Comparison of ENCODE assay signal across 1 cellular context in the genomic region with DNA sequence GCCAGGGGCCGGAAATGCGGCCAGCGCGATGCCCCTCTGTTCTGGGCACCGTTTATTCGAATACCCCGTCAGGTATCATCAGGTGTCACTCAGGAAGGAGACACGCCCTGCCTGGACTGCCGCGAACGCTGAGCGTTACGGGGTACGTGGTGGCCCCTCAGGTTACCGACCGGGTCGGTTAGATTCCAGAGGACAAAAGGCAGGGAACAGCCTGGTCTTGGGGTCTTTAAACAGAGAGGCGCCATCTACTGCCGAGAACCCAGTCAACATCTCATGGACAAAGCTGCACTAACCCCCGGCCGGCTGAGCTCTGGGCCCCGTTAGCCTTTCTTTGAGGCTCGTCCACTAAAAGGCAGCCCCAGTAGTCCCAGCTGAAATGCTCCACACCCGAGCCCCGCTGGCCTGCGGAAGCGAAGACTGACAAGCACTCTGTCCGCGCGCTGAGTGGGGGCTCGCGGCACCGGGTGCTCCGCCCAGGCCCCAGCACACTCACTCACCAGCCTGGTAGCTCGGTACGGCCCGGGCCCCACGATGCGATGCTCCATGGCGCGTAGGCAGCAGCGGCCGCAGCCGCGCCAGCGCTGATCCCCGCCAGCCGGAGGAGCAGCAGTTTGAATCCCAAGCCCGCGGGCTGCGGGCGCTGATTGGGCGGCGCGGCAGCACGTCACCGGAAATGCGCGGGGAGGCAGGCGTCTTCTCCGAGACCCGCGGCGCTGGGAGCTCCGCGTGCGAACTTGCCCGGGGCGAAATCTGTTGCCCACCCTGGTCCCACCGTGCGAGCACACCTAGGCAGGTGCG.
TF ChIP-seq lines count a peak whose summit lies in the region.

A gene with protein sequence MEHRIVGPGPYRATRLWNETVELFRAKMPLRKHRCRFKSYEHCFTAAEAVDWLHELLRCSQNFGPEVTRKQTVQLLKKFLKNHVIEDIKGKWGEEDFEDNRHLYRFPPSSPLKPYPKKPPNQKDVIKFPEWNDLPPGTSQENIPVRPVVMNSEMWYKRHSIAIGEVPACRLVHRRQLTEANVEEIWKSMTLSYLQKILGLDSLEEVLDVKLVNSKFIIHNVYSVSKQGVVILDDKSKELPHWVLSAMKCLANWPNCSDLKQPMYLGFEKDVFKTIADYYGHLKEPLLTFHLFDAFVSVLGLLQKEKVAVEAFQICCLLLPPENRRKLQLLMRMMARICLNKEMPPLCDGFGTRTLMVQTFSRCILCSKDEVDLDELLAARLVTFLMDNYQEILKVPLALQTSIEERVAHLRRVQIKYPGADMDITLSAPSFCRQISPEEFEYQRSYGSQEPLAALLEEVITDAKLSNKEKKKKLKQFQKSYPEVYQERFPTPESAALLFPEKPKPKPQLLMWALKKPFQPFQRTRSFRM (minus strand): TSS at position 618 of the 798 bp plus-strand sequence. CDS start 73 bp downstream, at position 545.

TF ChIP-seq in K562, 482 proteins besides CTCF, POLR2A, EP300 and RAD21 (continued from another document and continues in another):
- TF ChIP-seq, protein P1, sequence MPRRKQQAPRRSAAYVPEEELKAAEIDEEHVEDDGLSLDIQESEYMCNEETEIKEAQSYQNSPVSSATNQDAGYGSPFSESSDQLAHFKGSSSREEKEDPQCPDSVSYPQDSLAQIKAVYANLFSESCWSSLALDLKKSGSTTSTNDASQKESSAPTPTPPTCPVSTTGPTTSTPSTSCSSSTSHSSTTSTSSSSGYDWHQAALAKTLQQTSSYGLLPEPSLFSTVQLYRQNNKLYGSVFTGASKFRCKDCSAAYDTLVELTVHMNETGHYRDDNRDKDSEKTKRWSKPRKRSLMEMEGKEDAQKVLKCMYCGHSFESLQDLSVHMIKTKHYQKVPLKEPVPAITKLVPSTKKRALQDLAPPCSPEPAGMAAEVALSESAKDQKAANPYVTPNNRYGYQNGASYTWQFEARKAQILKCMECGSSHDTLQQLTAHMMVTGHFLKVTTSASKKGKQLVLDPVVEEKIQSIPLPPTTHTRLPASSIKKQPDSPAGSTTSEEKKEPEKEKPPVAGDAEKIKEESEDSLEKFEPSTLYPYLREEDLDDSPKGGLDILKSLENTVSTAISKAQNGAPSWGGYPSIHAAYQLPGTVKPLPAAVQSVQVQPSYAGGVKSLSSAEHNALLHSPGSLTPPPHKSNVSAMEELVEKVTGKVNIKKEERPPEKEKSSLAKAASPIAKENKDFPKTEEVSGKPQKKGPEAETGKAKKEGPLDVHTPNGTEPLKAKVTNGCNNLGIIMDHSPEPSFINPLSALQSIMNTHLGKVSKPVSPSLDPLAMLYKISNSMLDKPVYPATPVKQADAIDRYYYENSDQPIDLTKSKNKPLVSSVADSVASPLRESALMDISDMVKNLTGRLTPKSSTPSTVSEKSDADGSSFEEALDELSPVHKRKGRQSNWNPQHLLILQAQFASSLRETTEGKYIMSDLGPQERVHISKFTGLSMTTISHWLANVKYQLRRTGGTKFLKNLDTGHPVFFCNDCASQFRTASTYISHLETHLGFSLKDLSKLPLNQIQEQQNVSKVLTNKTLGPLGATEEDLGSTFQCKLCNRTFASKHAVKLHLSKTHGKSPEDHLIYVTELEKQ (CRISPR knock-in tag; IDR thresholded peaks at IDR 0.05): no peak
- TF ChIP-seq, protein P2, sequence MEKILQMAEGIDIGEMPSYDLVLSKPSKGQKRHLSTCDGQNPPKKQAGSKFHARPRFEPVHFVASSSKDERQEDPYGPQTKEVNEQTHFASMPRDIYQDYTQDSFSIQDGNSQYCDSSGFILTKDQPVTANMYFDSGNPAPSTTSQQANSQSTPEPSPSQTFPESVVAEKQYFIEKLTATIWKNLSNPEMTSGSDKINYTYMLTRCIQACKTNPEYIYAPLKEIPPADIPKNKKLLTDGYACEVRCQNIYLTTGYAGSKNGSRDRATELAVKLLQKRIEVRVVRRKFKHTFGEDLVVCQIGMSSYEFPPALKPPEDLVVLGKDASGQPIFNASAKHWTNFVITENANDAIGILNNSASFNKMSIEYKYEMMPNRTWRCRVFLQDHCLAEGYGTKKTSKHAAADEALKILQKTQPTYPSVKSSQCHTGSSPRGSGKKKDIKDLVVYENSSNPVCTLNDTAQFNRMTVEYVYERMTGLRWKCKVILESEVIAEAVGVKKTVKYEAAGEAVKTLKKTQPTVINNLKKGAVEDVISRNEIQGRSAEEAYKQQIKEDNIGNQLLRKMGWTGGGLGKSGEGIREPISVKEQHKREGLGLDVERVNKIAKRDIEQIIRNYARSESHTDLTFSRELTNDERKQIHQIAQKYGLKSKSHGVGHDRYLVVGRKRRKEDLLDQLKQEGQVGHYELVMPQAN (IDR thresholded peaks at IDR 0.05; ENCODE audit: borderline replicate concordance): 0 out of 2 replicates have a peak, but pooled peaks have one; percentile 64
- TF ChIP-seq TAL1 (IDR thresholded peaks at IDR 0.05) (no peak), RNF2 (IDR thresholded peaks at IDR 0.05) (peak; percentile 69), ESRRA (IDR thresholded peaks at IDR 0.05; ENCODE audit: borderline replicate concordance, low read depth) (no peak), RUNX1 (IDR thresholded peaks at IDR 0.05; ENCODE audit: low read depth) (no peak), NR2C2 (CRISPR knock-in tag; IDR thresholded peaks at IDR 0.05) (peak; percentile 47; the same call in 1 of the 2 replicates), NR2C2 (tag; IDR thresholded peaks at IDR 0.05) (no peak), ZNF668 (CRISPR knock-in tag; IDR thresholded peaks at IDR 0.05) (no peak), STAG1 (CRISPR knock-in tag; IDR thresholded peaks at IDR 0.05; ENCODE audit: borderline replicate concordance) (no peak), CEBPG (CRISPR knock-in tag; IDR thresholded peaks at IDR 0.05) (no peak), CEBPG (tag; conservative IDR thresholded peaks at IDR 0.05 in 1 of 2, IDR thresholded peaks at IDR 0.05 in 1 of 2) (no peak), MTA2 (IDR thresholded peaks at IDR 0.05; ENCODE audit: low read depth) (no peak), ZNF274 (IDR thresholded peaks at IDR 0.05; ENCODE audit: borderline replicate concordance, low read depth, low read length) (no peak), MEF2A (IDR thresholded peaks at IDR 0.05; ENCODE audit: control insufficient read depth, low read depth, low read length) (no peak)
- TF ChIP-seq, protein P3, sequence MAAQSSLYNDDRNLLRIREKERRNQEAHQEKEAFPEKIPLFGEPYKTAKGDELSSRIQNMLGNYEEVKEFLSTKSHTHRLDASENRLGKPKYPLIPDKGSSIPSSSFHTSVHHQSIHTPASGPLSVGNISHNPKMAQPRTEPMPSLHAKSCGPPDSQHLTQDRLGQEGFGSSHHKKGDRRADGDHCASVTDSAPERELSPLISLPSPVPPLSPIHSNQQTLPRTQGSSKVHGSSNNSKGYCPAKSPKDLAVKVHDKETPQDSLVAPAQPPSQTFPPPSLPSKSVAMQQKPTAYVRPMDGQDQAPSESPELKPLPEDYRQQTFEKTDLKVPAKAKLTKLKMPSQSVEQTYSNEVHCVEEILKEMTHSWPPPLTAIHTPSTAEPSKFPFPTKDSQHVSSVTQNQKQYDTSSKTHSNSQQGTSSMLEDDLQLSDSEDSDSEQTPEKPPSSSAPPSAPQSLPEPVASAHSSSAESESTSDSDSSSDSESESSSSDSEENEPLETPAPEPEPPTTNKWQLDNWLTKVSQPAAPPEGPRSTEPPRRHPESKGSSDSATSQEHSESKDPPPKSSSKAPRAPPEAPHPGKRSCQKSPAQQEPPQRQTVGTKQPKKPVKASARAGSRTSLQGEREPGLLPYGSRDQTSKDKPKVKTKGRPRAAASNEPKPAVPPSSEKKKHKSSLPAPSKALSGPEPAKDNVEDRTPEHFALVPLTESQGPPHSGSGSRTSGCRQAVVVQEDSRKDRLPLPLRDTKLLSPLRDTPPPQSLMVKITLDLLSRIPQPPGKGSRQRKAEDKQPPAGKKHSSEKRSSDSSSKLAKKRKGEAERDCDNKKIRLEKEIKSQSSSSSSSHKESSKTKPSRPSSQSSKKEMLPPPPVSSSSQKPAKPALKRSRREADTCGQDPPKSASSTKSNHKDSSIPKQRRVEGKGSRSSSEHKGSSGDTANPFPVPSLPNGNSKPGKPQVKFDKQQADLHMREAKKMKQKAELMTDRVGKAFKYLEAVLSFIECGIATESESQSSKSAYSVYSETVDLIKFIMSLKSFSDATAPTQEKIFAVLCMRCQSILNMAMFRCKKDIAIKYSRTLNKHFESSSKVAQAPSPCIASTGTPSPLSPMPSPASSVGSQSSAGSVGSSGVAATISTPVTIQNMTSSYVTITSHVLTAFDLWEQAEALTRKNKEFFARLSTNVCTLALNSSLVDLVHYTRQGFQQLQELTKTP (IDR thresholded peaks at IDR 0.05; ENCODE audit: low read depth in 1 of 2, partially characterized antibody in 2 of 2): no peak
- TF ChIP-seq, protein P4, sequence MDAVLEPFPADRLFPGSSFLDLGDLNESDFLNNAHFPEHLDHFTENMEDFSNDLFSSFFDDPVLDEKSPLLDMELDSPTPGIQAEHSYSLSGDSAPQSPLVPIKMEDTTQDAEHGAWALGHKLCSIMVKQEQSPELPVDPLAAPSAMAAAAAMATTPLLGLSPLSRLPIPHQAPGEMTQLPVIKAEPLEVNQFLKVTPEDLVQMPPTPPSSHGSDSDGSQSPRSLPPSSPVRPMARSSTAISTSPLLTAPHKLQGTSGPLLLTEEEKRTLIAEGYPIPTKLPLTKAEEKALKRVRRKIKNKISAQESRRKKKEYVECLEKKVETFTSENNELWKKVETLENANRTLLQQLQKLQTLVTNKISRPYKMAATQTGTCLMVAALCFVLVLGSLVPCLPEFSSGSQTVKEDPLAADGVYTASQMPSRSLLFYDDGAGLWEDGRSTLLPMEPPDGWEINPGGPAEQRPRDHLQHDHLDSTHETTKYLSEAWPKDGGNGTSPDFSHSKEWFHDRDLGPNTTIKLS (IDR thresholded peaks at IDR 0.05; ENCODE audit: borderline replicate concordance, low read depth): peak; percentile 61
- TF ChIP-seq, protein P5, sequence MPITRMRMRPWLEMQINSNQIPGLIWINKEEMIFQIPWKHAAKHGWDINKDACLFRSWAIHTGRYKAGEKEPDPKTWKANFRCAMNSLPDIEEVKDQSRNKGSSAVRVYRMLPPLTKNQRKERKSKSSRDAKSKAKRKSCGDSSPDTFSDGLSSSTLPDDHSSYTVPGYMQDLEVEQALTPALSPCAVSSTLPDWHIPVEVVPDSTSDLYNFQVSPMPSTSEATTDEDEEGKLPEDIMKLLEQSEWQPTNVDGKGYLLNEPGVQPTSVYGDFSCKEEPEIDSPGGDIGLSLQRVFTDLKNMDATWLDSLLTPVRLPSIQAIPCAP (CRISPR knock-in tag; IDR thresholded peaks at IDR 0.05; ENCODE audit: borderline replicate concordance): no peak
- TF ChIP-seq, protein P6, sequence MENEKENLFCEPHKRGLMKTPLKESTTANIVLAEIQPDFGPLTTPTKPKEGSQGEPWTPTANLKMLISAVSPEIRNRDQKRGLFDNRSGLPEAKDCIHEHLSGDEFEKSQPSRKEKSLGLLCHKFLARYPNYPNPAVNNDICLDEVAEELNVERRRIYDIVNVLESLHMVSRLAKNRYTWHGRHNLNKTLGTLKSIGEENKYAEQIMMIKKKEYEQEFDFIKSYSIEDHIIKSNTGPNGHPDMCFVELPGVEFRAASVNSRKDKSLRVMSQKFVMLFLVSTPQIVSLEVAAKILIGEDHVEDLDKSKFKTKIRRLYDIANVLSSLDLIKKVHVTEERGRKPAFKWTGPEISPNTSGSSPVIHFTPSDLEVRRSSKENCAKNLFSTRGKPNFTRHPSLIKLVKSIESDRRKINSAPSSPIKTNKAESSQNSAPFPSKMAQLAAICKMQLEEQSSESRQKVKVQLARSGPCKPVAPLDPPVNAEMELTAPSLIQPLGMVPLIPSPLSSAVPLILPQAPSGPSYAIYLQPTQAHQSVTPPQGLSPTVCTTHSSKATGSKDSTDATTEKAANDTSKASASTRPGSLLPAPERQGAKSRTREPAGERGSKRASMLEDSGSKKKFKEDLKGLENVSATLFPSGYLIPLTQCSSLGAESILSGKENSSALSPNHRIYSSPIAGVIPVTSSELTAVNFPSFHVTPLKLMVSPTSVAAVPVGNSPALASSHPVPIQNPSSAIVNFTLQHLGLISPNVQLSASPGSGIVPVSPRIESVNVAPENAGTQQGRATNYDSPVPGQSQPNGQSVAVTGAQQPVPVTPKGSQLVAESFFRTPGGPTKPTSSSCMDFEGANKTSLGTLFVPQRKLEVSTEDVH (IDR thresholded peaks at IDR 0.05; ENCODE audit: low read depth, partially characterized antibody): no peak
- TF ChIP-seq, protein P7, sequence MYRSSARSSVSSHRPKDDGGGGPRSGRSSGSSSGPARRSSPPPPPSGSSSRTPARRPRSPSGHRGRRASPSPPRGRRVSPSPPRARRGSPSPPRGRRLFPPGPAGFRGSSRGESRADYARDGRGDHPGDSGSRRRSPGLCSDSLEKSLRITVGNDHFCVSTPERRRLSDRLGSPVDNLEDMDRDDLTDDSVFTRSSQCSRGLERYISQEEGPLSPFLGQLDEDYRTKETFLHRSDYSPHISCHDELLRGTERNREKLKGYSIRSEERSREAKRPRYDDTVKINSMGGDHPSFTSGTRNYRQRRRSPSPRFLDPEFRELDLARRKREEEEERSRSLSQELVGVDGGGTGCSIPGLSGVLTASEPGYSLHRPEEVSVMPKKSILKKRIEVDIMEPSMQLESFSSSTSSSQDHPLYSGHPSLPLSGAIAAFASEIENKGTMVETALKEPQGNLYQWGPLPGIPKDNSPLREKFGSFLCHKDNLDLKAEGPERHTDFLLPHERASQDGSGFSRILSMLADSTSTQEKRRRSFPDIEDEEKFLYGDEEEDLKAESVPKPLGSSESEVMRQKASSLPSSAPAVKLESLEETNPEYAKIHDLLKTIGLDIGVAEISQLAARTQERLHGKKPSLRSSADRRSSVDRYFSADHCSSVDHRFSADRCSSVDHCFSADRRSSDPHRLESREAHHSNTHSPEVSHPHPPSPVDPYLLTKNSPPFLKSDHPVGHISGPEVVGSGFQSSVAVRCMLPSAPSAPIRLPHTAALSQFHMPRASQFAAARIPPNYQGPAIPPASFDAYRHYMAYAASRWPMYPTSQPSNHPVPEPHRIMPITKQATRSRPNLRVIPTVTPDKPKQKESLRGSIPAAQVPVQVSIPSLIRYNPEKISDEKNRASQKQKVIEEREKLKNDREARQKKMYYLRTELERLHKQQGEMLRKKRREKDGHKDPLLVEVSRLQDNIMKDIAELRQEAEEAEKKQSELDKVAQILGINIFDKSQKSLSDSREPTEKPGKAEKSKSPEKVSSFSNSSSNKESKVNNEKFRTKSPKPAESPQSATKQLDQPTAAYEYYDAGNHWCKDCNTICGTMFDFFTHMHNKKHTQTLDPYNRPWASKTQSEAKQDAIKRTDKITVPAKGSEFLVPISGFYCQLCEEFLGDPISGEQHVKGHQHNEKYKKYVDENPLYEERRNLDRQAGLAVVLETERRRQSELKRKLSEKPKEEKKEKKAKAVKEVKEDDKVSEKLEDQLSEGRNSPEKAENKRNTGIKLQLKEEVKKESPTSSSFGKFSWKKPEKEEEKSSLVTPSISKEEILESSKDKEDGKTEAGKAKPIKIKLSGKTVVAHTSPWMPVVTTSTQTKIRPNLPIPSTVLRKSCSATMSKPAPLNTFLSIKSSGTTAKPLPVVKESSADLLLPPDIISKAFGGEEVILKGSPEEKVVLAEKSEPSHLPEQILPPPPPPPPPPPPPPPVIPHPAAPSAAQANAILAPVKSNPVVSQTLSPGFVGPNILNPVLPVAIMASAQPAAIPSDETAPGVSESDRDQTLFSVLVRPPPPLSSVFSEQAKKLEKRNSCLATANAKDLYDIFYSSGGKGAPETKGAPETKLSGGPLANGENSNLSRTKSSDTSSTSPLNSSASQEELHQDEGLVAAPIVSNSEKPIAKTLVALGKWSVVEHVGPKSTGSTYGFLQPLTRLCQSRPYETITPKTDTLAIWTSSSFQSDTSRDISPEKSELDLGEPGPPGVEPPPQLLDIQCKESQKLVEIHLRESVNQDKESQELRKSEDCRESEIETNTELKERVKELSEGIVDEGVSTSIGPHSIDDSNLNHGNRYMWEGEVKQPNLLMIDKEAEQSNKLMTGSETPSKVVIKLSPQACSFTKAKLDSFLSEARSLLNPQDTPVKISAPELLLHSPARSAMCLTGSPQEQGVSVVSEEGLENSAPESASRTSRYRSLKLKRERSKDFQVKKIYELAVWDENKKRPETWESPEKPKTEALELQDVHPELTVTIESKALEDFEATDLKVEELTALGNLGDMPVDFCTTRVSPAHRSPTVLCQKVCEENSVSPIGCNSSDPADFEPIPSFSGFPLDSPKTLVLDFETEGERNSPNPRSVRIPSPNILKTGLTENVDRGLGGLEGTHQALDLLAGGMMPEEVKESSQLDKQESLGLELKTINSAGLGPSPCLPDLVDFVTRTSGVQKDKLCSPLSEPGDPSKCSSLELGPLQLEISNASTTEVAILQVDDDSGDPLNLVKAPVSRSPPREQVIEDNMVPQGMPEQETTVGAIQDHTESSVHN (IDR thresholded peaks at IDR 0.05; ENCODE audit: borderline replicate concordance in 1 of 2, low read depth in 1 of 2): no peak
